ENCODE assay signal across 9 cellular contexts in genomic region chr11:85854212-85854556, GRCh38. TPM values are rescaled to one million over a fixed set of nuclear protein-coding genes. Genes with fewer than 3 reads are reported as not detected.
DNase-seq lines count a peak whose midpoint lies in the region; ATAC-seq, FAIRE-seq and TF ChIP-seq lines count a peak whose summit lies in the region.
"Had no signal": no experiment of that assay in that cellular context is flagged by ENCODE, and none has a peak within 500 bp of the region (broad histone marks: within the 10 kb centered on the region; RNA-seq: fewer than 3 reads in every experiment).

No MANE protein-coding gene starts in this region.

- H4K20me1 ChIP-seq in DND-41 (ENCODE audit: insufficient read depth, low read length): no peaks in the 10 kb centered on the region

- H3K79me2 ChIP-seq in DND-41 (ENCODE audit: insufficient read depth, low read length): no peaks in the 10 kb centered on the region

- FAIRE-seq in pancreas (lab: Jason Lieb, UNC): no peak

- ATAC-seq in DND-41 (ENCODE audit: insufficient read depth, low read depth): no peak
- ATAC-seq in pancreas: no peak
- no peak for ATAC-seq in HG02885 (IDR thresholded peaks at IDR 0.05; ENCODE audit: poor library complexity, unreplicated experiment)
- ATAC-seq in HG03139 (IDR thresholded peaks at IDR 0.05; ENCODE audit: unreplicated experiment): no peak

- H2AFZ ChIP-seq in DND-41 (ENCODE audit: low read depth, low read length): peak overlapping the region; percentile 94

- 44% methylated on average over 7 of the region's 7 CpGs for WGBS in pancreas, 2 donors

- H3K4me3 ChIP-seq in DND-41 (ENCODE audit: low read depth in 1 of 2, low read length in 2 of 2) (peak overlapping the region; percentile 19 to 68; a peak in 3 of 4 replicates), Peyer's patch (peak overlapping the region; percentile 47 to 59 (median 56)), epithelial cell of proximal tubule (ENCODE audit: low read depth, low read length) (peak overlapping the region; percentile 65), pancreas (peak overlapping the region; percentile 23 to 54 (median 41))

- intact Hi-C loops in pancreas (cut with DNase I): loop anchor here in 1 of 3 donors (10.0 kb wide), 1 partner anchor 441 kb away; no protein-coding TSS in a partner anchor

- H3K9me3 ChIP-seq in DND-41 (ENCODE audit: insufficient read depth, low read length, severe bottlenecking) (no peaks in the 10 kb centered on the region), Peyer's patch (no peaks in the 10 kb centered on the region), pancreas (no peaks in the 10 kb centered on the region)

- H3K4me1 ChIP-seq in DND-41 (ENCODE audit: insufficient read depth, low read length) (peaks cover 14% of the 10 kb centered on the region), Peyer's patch (peaks cover 0 to 5% (median 0%) of the 10 kb centered on the region in 4 donors), pancreas (peaks cover 0 to 2% (median 0%) of the 10 kb centered on the region in 3 donors)

- H3K4me2 ChIP-seq in DND-41 (ENCODE audit: insufficient read depth, low read length): peak overlapping the region; percentile 95

- TF ChIP-seq CTCF in DND-41 (IDR thresholded peaks at IDR 0.05; ENCODE audit: borderline replicate concordance, extremely low read depth, low read length, poor library complexity, severe bottlenecking): no peak
- no peak for TF ChIP-seq CTCF in Peyer's patch (IDR thresholded peaks at IDR 0.05)
- TF ChIP-seq CTCF in epithelial cell of proximal tubule (conservative IDR thresholded peaks at IDR 0.05; ENCODE audit: low read depth, low read length): no peak
- TF ChIP-seq CTCF in pancreas (IDR thresholded peaks at IDR 0.05): no peak

- no peaks in the 10 kb centered on the region for H3K36me3 ChIP-seq in DND-41 (ENCODE audit: insufficient read depth, low read length)
- no peaks in the 10 kb centered on the region for H3K36me3 ChIP-seq in Peyer's patch
- H3K36me3 ChIP-seq in pancreas: no peaks in the 10 kb centered on the region

- no peak for TF ChIP-seq POLR2A in Peyer's patch (IDR thresholded peaks at IDR 0.05)

- peak overlapping the region; percentile 69; the same call in 1 of the 2 replicates for H3K27ac ChIP-seq in DND-41 (ENCODE audit: low read length)
- peak overlapping the region; percentile 76 to 80 (median 78) for H3K27ac ChIP-seq in Peyer's patch
- peak overlapping the region; percentile 77 to 85 (median 84) for H3K27ac ChIP-seq in pancreas

- H3K9ac ChIP-seq in DND-41 (ENCODE audit: low read depth, low read length): peak overlapping the region; percentile 61

- no peak for DNase-seq in DND-41
- DNase-seq in Peyer's patch: no peak
- peak; percentile 0 for DNase-seq in epithelial cell of proximal tubule (ENCODE audit: low read depth)
- no peak for DNase-seq in pancreas
- no peak for DNase-seq in stimulated activated CD4-positive, alpha-beta T cell treated with anti-CD3 and anti-CD28 coated beads, Interleukin-4, amount 100 ng/mL, for 4 hours
- DNase-seq in NK-92 treated with Interleukin-12 subunit alpha and Interleukin-12 subunit beta, amount 100 ng/mL, for 24 hours (lab: John Stamatoyannopoulos, UW): no peak

- H3K27me3 ChIP-seq in DND-41 (ENCODE audit: insufficient read depth, low read length, poor library complexity): no peaks in the 10 kb centered on the region
- no peaks in the 10 kb centered on the region for H3K27me3 ChIP-seq in Peyer's patch
- no peaks in the 10 kb centered on the region for H3K27me3 ChIP-seq in pancreas

RNA-seq across cellular contexts. Expression of gene CCDC83, which starts 1.0 kb away (rescaled TPM):
- total RNA-seq in Peyer's patch (not detected), epithelial cell of proximal tubule (not detected in 2 replicates), pancreas (not detected)
- not detected for polyA plus RNA-seq in pancreas
- polyA plus RNA-seq: adipose tissue had no signal

RNA-seq across cellular contexts. Expression of gene SYTL2, which starts 43.2 kb away (rescaled TPM):
- total RNA-seq in Peyer's patch: 100 to 1,000 TPM in 3 of 4 donors, 10 to 100 TPM in 1; 96.6 to 211 (median 125) TPM
- 5.6 and 25.7 TPM in 2 replicates for total RNA-seq in epithelial cell of proximal tubule
- 10 to 100 TPM in 1 of 6 donors, 1 to 10 TPM in 5; 2.8 to 12.2 (median 4.1) TPM for total RNA-seq in pancreas
- 1 to 10 TPM; 2.5 to 4.1 TPM for polyA plus RNA-seq in pancreas
